Comparison of ENCODE assay signal across 25 cellular contexts in the genomic region with DNA sequence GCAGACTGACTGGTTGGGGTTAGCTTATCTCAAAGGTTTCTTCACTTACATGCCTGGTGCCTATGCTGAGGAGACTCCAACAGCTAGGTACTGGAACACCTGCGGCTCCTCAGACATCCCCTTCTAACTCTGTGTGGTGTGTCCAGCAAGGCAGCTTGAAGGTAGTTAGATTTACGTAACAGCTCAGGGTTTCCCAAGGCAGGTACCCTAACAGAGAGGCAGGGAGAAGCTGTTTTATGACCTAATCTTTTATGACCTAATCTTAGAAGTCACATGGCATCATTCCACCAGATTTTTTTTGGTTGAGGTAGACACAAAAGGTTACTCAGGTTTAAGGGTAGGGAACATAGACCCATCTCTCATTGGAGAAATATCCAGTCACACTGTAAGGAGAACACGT. TPM values are rescaled to one million over a fixed set of nuclear protein-coding genes. Genes with fewer than 3 reads are reported as not detected.
DNase-seq lines count a peak whose midpoint lies in the region; ATAC-seq, FAIRE-seq and TF ChIP-seq lines count a peak whose summit lies in the region.
"Had no signal": no experiment of that assay in that cellular context is flagged by ENCODE, and none has a peak within 500 bp of the region (broad histone marks: within the 10 kb centered on the region; RNA-seq: fewer than 3 reads in every experiment).

No MANE protein-coding gene starts in this region.

- no peak overlapping the region for H3K4me3 Mint-ChIP-seq in endodermal cell
- H3K4me3 Mint-ChIP-seq: B cell; CD4-positive, alpha-beta T cell; CD8-positive, alpha-beta T cell had no signal

- H4K20me1 ChIP-seq in OCI-LY3 (ENCODE audit: insufficient read depth, low read length): no peaks in the 10 kb centered on the region
- H4K20me1 ChIP-seq: BLaER1 treated with 17β-estradiol and CSF1 and Interleukin-3, amounts not matched to agents 10 nM and 100 nM had no signal

- H3K4me3 ChIP-seq in HEK293 (ENCODE audit: low read depth, low read length) (no peak overlapping the region), OCI-LY3 (ENCODE audit: low read length) (no peak overlapping the region), bronchial epithelial cell (ENCODE audit: low read depth, low read length) (no peak overlapping the region), endodermal cell (ENCODE audit: low read length) (no peak overlapping the region)
- H3K4me3 ChIP-seq: BLaER1 treated with 17β-estradiol and CSF1 and Interleukin-3, amounts not matched to agents 10 nM and 100 nM had no signal

- H3K9me3 ChIP-seq in HEK293 (ENCODE audit: control insufficient read depth, insufficient read depth, low read depth, low read length): no peaks in the 10 kb centered on the region
- no peaks in the 10 kb centered on the region for H3K9me3 ChIP-seq in OCI-LY3 (ENCODE audit: insufficient read depth, low read length)
- H3K9me3 ChIP-seq in endodermal cell (ENCODE audit: control insufficient read depth, low read length): no peaks in the 10 kb centered on the region
- H3K9me3 ChIP-seq: Caco-2 had no signal

- no peaks in the 10 kb centered on the region for H3K36me3 Mint-ChIP-seq in endodermal cell (ENCODE audit: low read depth)

- H3K4me1 ChIP-seq in HEK293 (ENCODE audit: control insufficient read depth, insufficient read depth, low read length) (no peaks in the 10 kb centered on the region), OCI-LY3 (ENCODE audit: low read length) (no peaks in the 10 kb centered on the region), endodermal cell (ENCODE audit: control insufficient read depth, insufficient read depth, low read length) (no peaks in the 10 kb centered on the region)
- H3K4me1 ChIP-seq: BLaER1 treated with 17β-estradiol and CSF1 and Interleukin-3, amounts not matched to agents 10 nM and 100 nM; Caco-2 had no signal

- POLR2A ChIA-PET in HEK293 (lab: Yijun Ruan, JAX): interaction anchor here (0.6 to 2.8 kb wide), 2 partner anchors 17 to 38 kb away, joined by 3 to 13 read pairs; partner anchors contain the start of gene PAPOLG

- no peaks in the 10 kb centered on the region for H3K36me3 ChIP-seq in HEK293 (ENCODE audit: control insufficient read depth in 2 of 2, insufficient read depth in 1 of 2, low read length in 2 of 2)
- H3K36me3 ChIP-seq in OCI-LY3 (replicated peaks; ENCODE audit: low read depth, low read length): no peaks in the 10 kb centered on the region
- no peaks in the 10 kb centered on the region for H3K36me3 ChIP-seq in bronchial epithelial cell (ENCODE audit: control insufficient read depth, insufficient read depth, low read length)
- H3K36me3 ChIP-seq in endodermal cell (ENCODE audit: control insufficient read depth, insufficient read depth, low read length): no peaks in the 10 kb centered on the region
- H3K36me3 ChIP-seq: BLaER1 treated with 17β-estradiol and CSF1 and Interleukin-3, amounts not matched to agents 10 nM and 100 nM had no signal

- H3K4me2 ChIP-seq in OCI-LY3 (ENCODE audit: low read length): no peak overlapping the region
- H3K4me2 ChIP-seq: BLaER1 treated with 17β-estradiol and CSF1 and Interleukin-3, amounts not matched to agents 10 nM and 100 nM had no signal

- H3K9me3 Mint-ChIP-seq in endodermal cell: no peaks in the 10 kb centered on the region
- H3K9me3 Mint-ChIP-seq: CD4-positive, alpha-beta T cell; CD8-positive, alpha-beta T cell had no signal

- CTCF ChIA-PET in HEK293 (lab: Yijun Ruan, JAX): interaction anchor here (1.0 to 1.5 kb wide), 2 partner anchors 9 to 31 kb away, joined by 3 to 4 read pairs; no protein-coding TSS in a partner anchor

- H3K4me1 Mint-ChIP-seq in endodermal cell: peaks cover 18% of the 10 kb centered on the region

- H3K27me3 Mint-ChIP-seq in endodermal cell (ENCODE audit: insufficient read depth): peaks cover 49% of the 10 kb centered on the region

- no peak overlapping the region for H3K27ac Mint-ChIP-seq in endodermal cell
- H3K27ac Mint-ChIP-seq: B cell; CD4-positive, alpha-beta T cell; CD8-positive, alpha-beta T cell had no signal

- no peak for FAIRE-seq in bronchial epithelial cell (lab: Jason Lieb, UNC)
- FAIRE-seq: A204.1, D721Med, G401.6, GM12891, GM19239 had no signal

- 0 out of 2 replicates have a peak overlapping the region, but pooled peaks have one; percentile 54 for H2AFZ ChIP-seq in OCI-LY3 (ENCODE audit: low read depth, low read length)

- no peak for ATAC-seq in GM21447 (IDR thresholded peaks at IDR 0.05; ENCODE audit: unreplicated experiment)
- ATAC-seq: CD8-positive, alpha-beta T cell had no signal

- DNase-seq in bronchial epithelial cell (ENCODE audit: low read depth) (peak; percentile 10), endodermal cell (peak; percentile 27), cerebellar nuclear complex (lab: John Stamatoyannopoulos, UW) (no peak), NCI-H345 (lab: John Stamatoyannopoulos, UW) (no peak), mucosa of gallbladder (ENCODE audit: low spot score) (no peak)
- DNase-seq: 8988T; ACHN; AML-193; Caco-2; Calu3; CD4-positive, alpha-beta T cell; CD8-positive, alpha-beta T cell; DMS79 treated with DMSO at 0.1 percent for 48 hours; GF-D8 had no signal

- no peak overlapping the region for H3K9ac ChIP-seq in OCI-LY3 (ENCODE audit: low read length)
- no peak overlapping the region for H3K9ac ChIP-seq in endodermal cell (ENCODE audit: extremely low read depth, low read length, poor library complexity, severe bottlenecking)
- H3K9ac ChIP-seq: BLaER1 treated with 17β-estradiol and CSF1 and Interleukin-3, amounts not matched to agents 10 nM and 100 nM had no signal

- TF ChIP-seq CTCF in HEK293 (tag by site-specific recombination; IDR thresholded peaks at IDR 0.05) (no peak), OCI-LY3 (IDR thresholded peaks at IDR 0.05; ENCODE audit: low read depth, low read length) (no peak), bronchial epithelial cell (IDR thresholded peaks at IDR 0.05; ENCODE audit: insufficient read depth, low read length, severe bottlenecking) (no peak), endodermal cell (conservative IDR thresholded peaks at IDR 0.05) (no peak)

- H3K27me3 ChIP-seq in OCI-LY3 (ENCODE audit: low read depth, low read length): peaks cover 18% of the 10 kb centered on the region
- no peaks in the 10 kb centered on the region for H3K27me3 ChIP-seq in bronchial epithelial cell (ENCODE audit: control insufficient read depth, insufficient read depth, low read length)
- H3K27me3 ChIP-seq in endodermal cell (ENCODE audit: control insufficient read depth, insufficient read depth, low read length, poor library complexity, severe bottlenecking): peaks cover 21% of the 10 kb centered on the region

- no peaks in the 10 kb centered on the region for H3K79me2 ChIP-seq in OCI-LY3 (ENCODE audit: low read length)

- H3K27ac ChIP-seq in HEK293 (ENCODE audit: extremely low read depth, low read depth, low read length) (no peak overlapping the region), OCI-LY3 (ENCODE audit: low read length) (no peak overlapping the region), endodermal cell (ENCODE audit: low read depth, low read length) (no peak overlapping the region)
- H3K27ac ChIP-seq: BLaER1 treated with 17β-estradiol and CSF1 and Interleukin-3, amounts not matched to agents 10 nM and 100 nM; C4-2B had no signal

- WGBS in endodermal cell (ENCODE audit: insufficient coverage in 1 of 2, insufficient read length in 1 of 2), 2 experiments: 92 to 98% methylated on average over 3 of the region's 3 CpGs

TF ChIP-seq in HEK293, 187 proteins besides CTCF, POLR2A, EP300 and RAD21:
- no peak for TF ChIP-seq ZBTB44 (tag by site-specific recombination; IDR thresholded peaks at IDR 0.05)
- TF ChIP-seq, protein P1, sequence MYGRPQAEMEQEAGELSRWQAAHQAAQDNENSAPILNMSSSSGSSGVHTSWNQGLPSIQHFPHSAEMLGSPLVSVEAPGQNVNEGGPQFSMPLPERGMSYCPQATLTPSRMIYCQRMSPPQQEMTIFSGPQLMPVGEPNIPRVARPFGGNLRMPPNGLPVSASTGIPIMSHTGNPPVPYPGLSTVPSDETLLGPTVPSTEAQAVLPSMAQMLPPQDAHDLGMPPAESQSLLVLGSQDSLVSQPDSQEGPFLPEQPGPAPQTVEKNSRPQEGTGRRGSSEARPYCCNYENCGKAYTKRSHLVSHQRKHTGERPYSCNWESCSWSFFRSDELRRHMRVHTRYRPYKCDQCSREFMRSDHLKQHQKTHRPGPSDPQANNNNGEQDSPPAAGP (tag by site-specific recombination; IDR thresholded peaks at IDR 0.05): no peak
- no peak for TF ChIP-seq KLF7 (tag by site-specific recombination; IDR thresholded peaks at IDR 0.05; ENCODE audit: borderline replicate concordance)
- TF ChIP-seq ZNF350 (tag by site-specific recombination; IDR thresholded peaks at IDR 0.05): peak; percentile 88
- TF ChIP-seq SCRT2 (tag by site-specific recombination; IDR thresholded peaks at IDR 0.05): peak; percentile 19; the same call in 1 of the 2 replicates
- TF ChIP-seq IKZF3 (tag by site-specific recombination; IDR thresholded peaks at IDR 0.05): no peak
- no peak for TF ChIP-seq ZNF555 (tag by site-specific recombination; conservative IDR thresholded peaks at IDR 0.05)
- no peak for TF ChIP-seq ZFP37 (tag by site-specific recombination; IDR thresholded peaks at IDR 0.05)
- no peak for TF ChIP-seq ZNF791 (tag by site-specific recombination; IDR thresholded peaks at IDR 0.05)
- TF ChIP-seq ZNF24 (tag by site-specific recombination; IDR thresholded peaks at IDR 0.05): no peak
- TF ChIP-seq ZNF549 (tag by site-specific recombination; IDR thresholded peaks at IDR 0.05): no peak
- TF ChIP-seq ZNF768 (tag by site-specific recombination; IDR thresholded peaks at IDR 0.05): no peak
- no peak for TF ChIP-seq ZNF521 (tag by site-specific recombination; IDR thresholded peaks at IDR 0.05)
- TF ChIP-seq SETDB1 (IDR thresholded peaks at IDR 0.05; ENCODE audit: insufficient read length, low read length): peak; percentile 60
- TF ChIP-seq GLI2 (tag by site-specific recombination; IDR thresholded peaks at IDR 0.05; ENCODE audit: borderline replicate concordance, low read depth): no peak

RNA-seq across cellular contexts. Expression of gene PAPOLG, which starts 17.4 kb away (rescaled TPM):
- total RNA-seq in bronchial epithelial cell (8.4 and 9.7 TPM in 2 replicates), endodermal cell (10 to 100 TPM; 23.2 to 34.1 TPM), mucosa of gallbladder (10.8 TPM)
- polyA plus RNA-seq in endodermal cell (2013, experiment 1 of 2): 22.2 TPM
- 21.1 TPM for polyA plus RNA-seq in endodermal cell (2013, experiment 2 of 2)

Comparison
In these comparisons a context has a peak if more than half of its experiments do, and no peak if none do; other contexts are left out.
1. DNase-seq: peak in bronchial epithelial cell (single experiment) and endodermal cell (single experiment); none in cerebellar nuclear complex (0 of 2), NCI-H345 (single experiment) and mucosa of gallbladder (single experiment).